In the genomic region with DNA sequence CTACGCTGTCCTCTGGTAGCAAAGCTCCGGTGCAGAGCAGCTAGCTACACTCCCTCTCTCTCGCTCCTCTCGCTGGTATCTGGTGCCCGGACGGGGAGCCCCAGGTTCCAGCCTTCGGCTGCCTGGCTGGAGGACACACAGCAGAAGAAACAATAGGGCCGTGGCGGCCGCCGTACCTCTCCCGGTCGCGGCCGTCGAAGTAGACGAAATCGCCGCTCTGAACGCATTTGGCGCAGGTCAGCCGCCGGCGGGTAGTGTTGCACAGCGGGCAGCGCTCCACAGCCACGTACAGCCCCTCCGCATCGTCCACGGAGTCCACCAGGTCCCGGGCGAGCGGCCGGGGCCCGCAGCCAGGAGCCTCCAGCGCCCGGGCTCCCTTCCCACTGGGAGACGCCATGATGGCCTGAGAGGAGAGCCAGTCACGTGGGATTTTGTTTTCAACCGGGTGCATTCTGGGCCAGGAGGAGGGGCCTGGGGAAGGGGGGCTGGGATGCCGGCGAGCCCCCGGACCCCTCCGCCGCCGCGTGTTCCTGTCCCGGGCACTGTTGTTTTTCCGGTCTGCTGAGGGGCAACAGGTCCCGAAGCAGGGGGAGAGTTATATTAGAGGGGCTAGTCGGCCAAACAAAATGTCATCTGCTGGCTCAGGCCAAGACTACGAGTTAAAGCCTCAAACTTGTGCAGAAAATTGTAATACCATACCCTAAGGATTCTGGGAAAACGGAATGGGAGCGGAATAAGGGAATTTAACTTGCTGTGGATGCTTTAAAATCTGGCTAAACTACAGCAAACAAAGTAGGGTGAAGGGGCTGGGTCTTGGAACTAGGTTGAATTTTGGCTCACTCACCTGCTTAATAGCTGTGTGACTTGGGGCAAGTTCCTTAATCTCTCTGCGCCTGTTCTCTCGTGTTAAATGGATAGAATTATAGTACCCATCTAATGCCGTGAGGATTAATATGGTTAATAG, we compare ENCODE assay signal across 1 cellular context.
TF ChIP-seq lines count a peak whose summit lies in the region.

A gene with protein sequence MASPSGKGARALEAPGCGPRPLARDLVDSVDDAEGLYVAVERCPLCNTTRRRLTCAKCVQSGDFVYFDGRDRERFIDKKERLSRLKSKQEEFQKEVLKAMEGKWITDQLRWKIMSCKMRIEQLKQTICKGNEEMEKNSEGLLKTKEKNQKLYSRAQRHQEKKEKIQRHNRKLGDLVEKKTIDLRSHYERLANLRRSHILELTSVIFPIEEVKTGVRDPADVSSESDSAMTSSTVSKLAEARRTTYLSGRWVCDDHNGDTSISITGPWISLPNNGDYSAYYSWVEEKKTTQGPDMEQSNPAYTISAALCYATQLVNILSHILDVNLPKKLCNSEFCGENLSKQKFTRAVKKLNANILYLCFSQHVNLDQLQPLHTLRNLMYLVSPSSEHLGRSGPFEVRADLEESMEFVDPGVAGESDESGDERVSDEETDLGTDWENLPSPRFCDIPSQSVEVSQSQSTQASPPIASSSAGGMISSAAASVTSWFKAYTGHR (minus strand): TSS at position 405 of the 964 bp plus-strand sequence. CDS start 8 bp downstream, at position 397.

TF ChIP-seq in HepG2, 621 proteins besides CTCF, POLR2A, EP300 and RAD21 (continued from another document and continues in another):
- TF ChIP-seq, protein P1, sequence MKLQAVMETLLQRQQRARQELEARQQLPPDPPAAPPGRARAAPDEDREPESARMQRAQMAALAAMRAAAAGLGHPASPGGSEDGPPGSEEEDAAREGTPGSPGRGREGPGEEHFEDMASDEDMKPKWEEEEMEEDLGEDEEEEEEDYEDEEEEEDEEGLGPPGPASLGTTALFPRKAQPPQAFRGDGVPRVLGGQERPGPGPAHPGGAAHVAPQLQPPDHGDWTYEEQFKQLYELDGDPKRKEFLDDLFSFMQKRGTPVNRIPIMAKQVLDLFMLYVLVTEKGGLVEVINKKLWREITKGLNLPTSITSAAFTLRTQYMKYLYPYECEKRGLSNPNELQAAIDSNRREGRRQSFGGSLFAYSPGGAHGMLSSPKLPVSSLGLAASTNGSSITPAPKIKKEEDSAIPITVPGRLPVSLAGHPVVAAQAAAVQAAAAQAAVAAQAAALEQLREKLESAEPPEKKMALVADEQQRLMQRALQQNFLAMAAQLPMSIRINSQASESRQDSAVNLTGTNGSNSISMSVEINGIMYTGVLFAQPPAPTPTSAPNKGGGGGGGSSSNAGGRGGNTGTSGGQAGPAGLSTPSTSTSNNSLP (IDR thresholded peaks at IDR 0.05; ENCODE audit: low read depth, low read length), result no peak
- TF ChIP-seq GABPB1 (CRISPR knock-in tag; IDR thresholded peaks at IDR 0.05) (peak; percentile 86), ZNF543 (CRISPR knock-in tag; IDR thresholded peaks at IDR 0.05) (no peak; the same call in 1 of the 2 replicates), SATB2 (CRISPR knock-in tag; IDR thresholded peaks at IDR 0.05) (no peak), CCDC6 (CRISPR knock-in tag; IDR thresholded peaks at IDR 0.05) (no peak), SOX5 (CRISPR knock-in tag; IDR thresholded peaks at IDR 0.05; ENCODE audit: borderline replicate concordance) (peak; percentile 27; the same call in 1 of the 2 replicates), ZBTB38 (CRISPR knock-in tag; IDR thresholded peaks at IDR 0.05) (no peak), REPIN1 (CRISPR knock-in tag; IDR thresholded peaks at IDR 0.05; ENCODE audit: borderline replicate concordance, low read depth) (peak; percentile 78), MAZ (IDR thresholded peaks at IDR 0.05; ENCODE audit: borderline replicate concordance, low read depth, low read length) (0 out of 2 replicates have a peak, but pooled peaks have one; percentile 39), MAZ (CRISPR knock-in tag; IDR thresholded peaks at IDR 0.05; ENCODE audit: low read depth) (no peak), ZMYM4 (CRISPR knock-in tag; IDR thresholded peaks at IDR 0.05) (peak; percentile 64), ZNF232 (CRISPR knock-in tag; IDR thresholded peaks at IDR 0.05; ENCODE audit: borderline replicate concordance) (no peak), SP140L (CRISPR knock-in tag; IDR thresholded peaks at IDR 0.05; ENCODE audit: borderline replicate concordance) (no peak), ZSCAN22 (CRISPR knock-in tag; IDR thresholded peaks at IDR 0.05) (no peak), FOXJ3 (CRISPR knock-in tag; IDR thresholded peaks at IDR 0.05; ENCODE audit: borderline replicate concordance) (peak; percentile 69; the same call in 1 of the 2 replicates), ATRX (CRISPR knock-in tag; IDR thresholded peaks at IDR 0.05; ENCODE audit: borderline replicate concordance) (no peak), TEAD2 (CRISPR knock-in tag; IDR thresholded peaks at IDR 0.05) (no peak), RFXANK (CRISPR knock-in tag; IDR thresholded peaks at IDR 0.05) (0 out of 2 replicates have a peak, but pooled peaks have one; percentile 43), ZNF501 (CRISPR knock-in tag; IDR thresholded peaks at IDR 0.05) (peak; percentile 88), MTA1 (CRISPR knock-in tag; IDR thresholded peaks at IDR 0.05; ENCODE audit: borderline replicate concordance) (peak; percentile 45; the same call in 1 of the 2 replicates), NBN (conservative IDR thresholded peaks at IDR 0.05) (no peak), ZBTB21 (CRISPR knock-in tag; IDR thresholded peaks at IDR 0.05) (no peak), ZNF30 (CRISPR knock-in tag; IDR thresholded peaks at IDR 0.05) (no peak), ZNF780A (CRISPR knock-in tag; IDR thresholded peaks at IDR 0.05) (no peak), KDM1A (CRISPR knock-in tag; IDR thresholded peaks at IDR 0.05) (no peak; the same call in 1 of the 2 replicates), ZSCAN25 (CRISPR knock-in tag; IDR thresholded peaks at IDR 0.05) (no peak; the same call in 1 of the 2 replicates)
- TF ChIP-seq, protein P2, sequence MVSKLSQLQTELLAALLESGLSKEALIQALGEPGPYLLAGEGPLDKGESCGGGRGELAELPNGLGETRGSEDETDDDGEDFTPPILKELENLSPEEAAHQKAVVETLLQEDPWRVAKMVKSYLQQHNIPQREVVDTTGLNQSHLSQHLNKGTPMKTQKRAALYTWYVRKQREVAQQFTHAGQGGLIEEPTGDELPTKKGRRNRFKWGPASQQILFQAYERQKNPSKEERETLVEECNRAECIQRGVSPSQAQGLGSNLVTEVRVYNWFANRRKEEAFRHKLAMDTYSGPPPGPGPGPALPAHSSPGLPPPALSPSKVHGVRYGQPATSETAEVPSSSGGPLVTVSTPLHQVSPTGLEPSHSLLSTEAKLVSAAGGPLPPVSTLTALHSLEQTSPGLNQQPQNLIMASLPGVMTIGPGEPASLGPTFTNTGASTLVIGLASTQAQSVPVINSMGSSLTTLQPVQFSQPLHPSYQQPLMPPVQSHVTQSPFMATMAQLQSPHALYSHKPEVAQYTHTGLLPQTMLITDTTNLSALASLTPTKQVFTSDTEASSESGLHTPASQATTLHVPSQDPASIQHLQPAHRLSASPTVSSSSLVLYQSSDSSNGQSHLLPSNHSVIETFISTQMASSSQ (IDR thresholded peaks at IDR 0.05; ENCODE audit: low read depth), result no peak
- TF ChIP-seq, protein P2 (CRISPR knock-in tag; IDR thresholded peaks at IDR 0.05; ENCODE audit: borderline replicate concordance), result 0 out of 2 replicates have a peak, but pooled peaks have one; percentile 35
- TF ChIP-seq, protein P3, sequence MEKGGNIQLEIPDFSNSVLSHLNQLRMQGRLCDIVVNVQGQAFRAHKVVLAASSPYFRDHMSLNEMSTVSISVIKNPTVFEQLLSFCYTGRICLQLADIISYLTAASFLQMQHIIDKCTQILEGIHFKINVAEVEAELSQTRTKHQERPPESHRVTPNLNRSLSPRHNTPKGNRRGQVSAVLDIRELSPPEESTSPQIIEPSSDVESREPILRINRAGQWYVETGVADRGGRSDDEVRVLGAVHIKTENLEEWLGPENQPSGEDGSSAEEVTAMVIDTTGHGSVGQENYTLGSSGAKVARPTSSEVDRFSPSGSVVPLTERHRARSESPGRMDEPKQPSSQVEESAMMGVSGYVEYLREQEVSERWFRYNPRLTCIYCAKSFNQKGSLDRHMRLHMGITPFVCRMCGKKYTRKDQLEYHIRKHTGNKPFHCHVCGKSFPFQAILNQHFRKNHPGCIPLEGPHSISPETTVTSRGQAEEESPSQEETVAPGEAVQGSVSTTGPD (CRISPR knock-in tag; IDR thresholded peaks at IDR 0.05), result no peak
- TF ChIP-seq, protein P4, sequence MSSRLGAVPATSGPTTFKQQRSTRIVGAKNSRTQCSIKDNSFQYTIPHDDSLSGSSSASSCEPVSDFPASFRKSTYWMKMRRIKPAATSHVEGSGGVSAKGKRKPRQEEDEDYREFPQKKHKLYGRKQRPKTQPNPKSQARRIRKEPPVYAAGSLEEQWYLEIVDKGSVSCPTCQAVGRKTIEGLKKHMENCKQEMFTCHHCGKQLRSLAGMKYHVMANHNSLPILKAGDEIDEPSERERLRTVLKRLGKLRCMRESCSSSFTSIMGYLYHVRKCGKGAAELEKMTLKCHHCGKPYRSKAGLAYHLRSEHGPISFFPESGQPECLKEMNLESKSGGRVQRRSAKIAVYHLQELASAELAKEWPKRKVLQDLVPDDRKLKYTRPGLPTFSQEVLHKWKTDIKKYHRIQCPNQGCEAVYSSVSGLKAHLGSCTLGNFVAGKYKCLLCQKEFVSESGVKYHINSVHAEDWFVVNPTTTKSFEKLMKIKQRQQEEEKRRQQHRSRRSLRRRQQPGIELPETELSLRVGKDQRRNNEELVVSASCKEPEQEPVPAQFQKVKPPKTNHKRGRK (CRISPR knock-in tag; IDR thresholded peaks at IDR 0.05), result no peak
- TF ChIP-seq, protein P5, sequence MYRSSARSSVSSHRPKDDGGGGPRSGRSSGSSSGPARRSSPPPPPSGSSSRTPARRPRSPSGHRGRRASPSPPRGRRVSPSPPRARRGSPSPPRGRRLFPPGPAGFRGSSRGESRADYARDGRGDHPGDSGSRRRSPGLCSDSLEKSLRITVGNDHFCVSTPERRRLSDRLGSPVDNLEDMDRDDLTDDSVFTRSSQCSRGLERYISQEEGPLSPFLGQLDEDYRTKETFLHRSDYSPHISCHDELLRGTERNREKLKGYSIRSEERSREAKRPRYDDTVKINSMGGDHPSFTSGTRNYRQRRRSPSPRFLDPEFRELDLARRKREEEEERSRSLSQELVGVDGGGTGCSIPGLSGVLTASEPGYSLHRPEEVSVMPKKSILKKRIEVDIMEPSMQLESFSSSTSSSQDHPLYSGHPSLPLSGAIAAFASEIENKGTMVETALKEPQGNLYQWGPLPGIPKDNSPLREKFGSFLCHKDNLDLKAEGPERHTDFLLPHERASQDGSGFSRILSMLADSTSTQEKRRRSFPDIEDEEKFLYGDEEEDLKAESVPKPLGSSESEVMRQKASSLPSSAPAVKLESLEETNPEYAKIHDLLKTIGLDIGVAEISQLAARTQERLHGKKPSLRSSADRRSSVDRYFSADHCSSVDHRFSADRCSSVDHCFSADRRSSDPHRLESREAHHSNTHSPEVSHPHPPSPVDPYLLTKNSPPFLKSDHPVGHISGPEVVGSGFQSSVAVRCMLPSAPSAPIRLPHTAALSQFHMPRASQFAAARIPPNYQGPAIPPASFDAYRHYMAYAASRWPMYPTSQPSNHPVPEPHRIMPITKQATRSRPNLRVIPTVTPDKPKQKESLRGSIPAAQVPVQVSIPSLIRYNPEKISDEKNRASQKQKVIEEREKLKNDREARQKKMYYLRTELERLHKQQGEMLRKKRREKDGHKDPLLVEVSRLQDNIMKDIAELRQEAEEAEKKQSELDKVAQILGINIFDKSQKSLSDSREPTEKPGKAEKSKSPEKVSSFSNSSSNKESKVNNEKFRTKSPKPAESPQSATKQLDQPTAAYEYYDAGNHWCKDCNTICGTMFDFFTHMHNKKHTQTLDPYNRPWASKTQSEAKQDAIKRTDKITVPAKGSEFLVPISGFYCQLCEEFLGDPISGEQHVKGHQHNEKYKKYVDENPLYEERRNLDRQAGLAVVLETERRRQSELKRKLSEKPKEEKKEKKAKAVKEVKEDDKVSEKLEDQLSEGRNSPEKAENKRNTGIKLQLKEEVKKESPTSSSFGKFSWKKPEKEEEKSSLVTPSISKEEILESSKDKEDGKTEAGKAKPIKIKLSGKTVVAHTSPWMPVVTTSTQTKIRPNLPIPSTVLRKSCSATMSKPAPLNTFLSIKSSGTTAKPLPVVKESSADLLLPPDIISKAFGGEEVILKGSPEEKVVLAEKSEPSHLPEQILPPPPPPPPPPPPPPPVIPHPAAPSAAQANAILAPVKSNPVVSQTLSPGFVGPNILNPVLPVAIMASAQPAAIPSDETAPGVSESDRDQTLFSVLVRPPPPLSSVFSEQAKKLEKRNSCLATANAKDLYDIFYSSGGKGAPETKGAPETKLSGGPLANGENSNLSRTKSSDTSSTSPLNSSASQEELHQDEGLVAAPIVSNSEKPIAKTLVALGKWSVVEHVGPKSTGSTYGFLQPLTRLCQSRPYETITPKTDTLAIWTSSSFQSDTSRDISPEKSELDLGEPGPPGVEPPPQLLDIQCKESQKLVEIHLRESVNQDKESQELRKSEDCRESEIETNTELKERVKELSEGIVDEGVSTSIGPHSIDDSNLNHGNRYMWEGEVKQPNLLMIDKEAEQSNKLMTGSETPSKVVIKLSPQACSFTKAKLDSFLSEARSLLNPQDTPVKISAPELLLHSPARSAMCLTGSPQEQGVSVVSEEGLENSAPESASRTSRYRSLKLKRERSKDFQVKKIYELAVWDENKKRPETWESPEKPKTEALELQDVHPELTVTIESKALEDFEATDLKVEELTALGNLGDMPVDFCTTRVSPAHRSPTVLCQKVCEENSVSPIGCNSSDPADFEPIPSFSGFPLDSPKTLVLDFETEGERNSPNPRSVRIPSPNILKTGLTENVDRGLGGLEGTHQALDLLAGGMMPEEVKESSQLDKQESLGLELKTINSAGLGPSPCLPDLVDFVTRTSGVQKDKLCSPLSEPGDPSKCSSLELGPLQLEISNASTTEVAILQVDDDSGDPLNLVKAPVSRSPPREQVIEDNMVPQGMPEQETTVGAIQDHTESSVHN (CRISPR knock-in tag; IDR thresholded peaks at IDR 0.05), result no peak
- TF ChIP-seq, protein P6, sequence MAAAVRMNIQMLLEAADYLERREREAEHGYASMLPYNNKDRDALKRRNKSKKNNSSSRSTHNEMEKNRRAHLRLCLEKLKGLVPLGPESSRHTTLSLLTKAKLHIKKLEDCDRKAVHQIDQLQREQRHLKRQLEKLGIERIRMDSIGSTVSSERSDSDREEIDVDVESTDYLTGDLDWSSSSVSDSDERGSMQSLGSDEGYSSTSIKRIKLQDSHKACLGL (CRISPR knock-in tag; IDR thresholded peaks at IDR 0.05), result peak; percentile 90; the same call in 1 of the 2 replicates
- TF ChIP-seq, protein P7, sequence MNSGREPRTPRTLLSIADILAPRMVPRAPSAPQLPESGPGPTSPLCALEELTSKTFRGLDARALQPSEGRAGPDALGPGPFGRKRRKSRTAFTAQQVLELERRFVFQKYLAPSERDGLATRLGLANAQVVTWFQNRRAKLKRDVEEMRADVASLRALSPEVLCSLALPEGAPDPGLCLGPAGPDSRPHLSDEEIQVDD (CRISPR knock-in tag; IDR thresholded peaks at IDR 0.05; ENCODE audit: borderline replicate concordance), result no peak
